Comparison of ENCODE assay signal across 30 cellular contexts in the genomic region with DNA sequence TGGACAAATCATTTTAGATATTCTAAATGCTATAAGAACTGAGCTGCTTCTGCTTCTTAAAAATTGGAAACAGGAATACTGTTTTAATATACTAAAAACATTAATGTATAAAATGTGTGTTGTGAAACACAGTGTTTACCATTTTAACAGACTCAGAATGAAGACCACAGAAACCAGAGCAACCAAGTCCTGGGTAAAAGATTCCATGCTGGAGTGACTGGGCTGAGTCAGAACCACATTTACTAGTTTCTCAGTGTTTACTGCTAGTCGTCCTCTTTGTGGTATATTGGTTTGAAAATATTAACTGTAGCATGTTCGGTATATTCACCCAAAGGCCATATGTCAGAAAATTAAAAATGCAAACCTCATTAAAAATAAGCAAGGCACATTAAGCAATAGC. TPM values are rescaled to one million over a fixed set of nuclear protein-coding genes. Genes with fewer than 3 reads are reported as not detected.
DNase-seq lines count a peak whose midpoint lies in the region; ATAC-seq, FAIRE-seq and TF ChIP-seq lines count a peak whose summit lies in the region.
"Had no signal": no experiment of that assay in that cellular context is flagged by ENCODE, and none has a peak within 500 bp of the region (broad histone marks: within the 10 kb centered on the region; RNA-seq: fewer than 3 reads in every experiment).

No MANE protein-coding gene starts in this region.

- H3K36me3 ChIP-seq in hepatocyte (replicated peaks; ENCODE audit: insufficient read depth, low read depth): no peaks in the 10 kb centered on the region
- H3K36me3 ChIP-seq: suprapubic skin, upper lobe of right lung had no signal

- no peaks in the 10 kb centered on the region for H3K9me3 ChIP-seq in hepatocyte (ENCODE audit: low read depth)
- H3K9me3 ChIP-seq: esophagus squamous epithelium, left ventricle myocardium inferior, suprapubic skin, upper lobe of right lung had no signal

- DNase-seq in AG08395 (ENCODE audit: low spot score) (peak; percentile 49), AG20443 (ENCODE audit: low spot score) (peak; percentile 29), RCC 7860 (ENCODE audit: low spot score) (no peak), hepatocyte (ENCODE audit: low spot score) (no peak), SKM-1 treated with dmso at 0.1 percent for 144 hours (lab: John Stamatoyannopoulos, UW; ENCODE audit: unreplicated experiment) (no peak)
- DNase-seq: activated CD4-positive, alpha-beta T cell treated with anti-CD3 and anti-CD28 coated beads for 48 hours; activated CD8-positive, alpha-beta memory T cell treated with anti-CD3 and anti-CD28 coated beads, Interleukin-2, amount 50 U/mL, for 4 hours; central memory CD4-positive, alpha-beta T cell; dermis blood vessel endothelial cell; esophagus squamous epithelium; H7; left ventricle myocardium inferior; midbrain; natural killer cell; NCI-H2029; NCI-H526; NK-92 treated with Interleukin-12 subunit alpha and Interleukin-12 subunit beta, amount 100 ng/mL, for 24 hours; occipital lobe; PC-3; stimulated activated CD4-positive, alpha-beta T cell treated with anti-CD3 and anti-CD28 coated beads, Interleukin-2, amount 100 ng/mL, for 24 hours; upper lobe of right lung had no signal

- H3K4me3 ChIP-seq in hepatocyte: no peak overlapping the region
- H3K4me3 ChIP-seq: esophagus squamous epithelium, left ventricle myocardium inferior, suprapubic skin, upper lobe of right lung had no signal

- WGBS in hepatocyte (ENCODE audit: low lambda C conversion rate, missing lambda C conversion rate): 78% methylated on average over 2 of the region's 2 CpGs

- no peaks in the 10 kb centered on the region for H4K20me1 ChIP-seq in hepatocyte (ENCODE audit: insufficient read depth, poor library complexity, severe bottlenecking)

- H3K9me2 ChIP-seq in hepatocyte (replicated peaks; ENCODE audit: insufficient read depth): no peaks in the 10 kb centered on the region

- H3K27me3 ChIP-seq in hepatocyte: no peaks in the 10 kb centered on the region
- H3K27me3 ChIP-seq: esophagus squamous epithelium, suprapubic skin, upper lobe of right lung had no signal

- H3K79me2 ChIP-seq in hepatocyte: no peaks in the 10 kb centered on the region

- peaks cover 6% of the 10 kb centered on the region for H3K4me1 ChIP-seq in hepatocyte (ENCODE audit: insufficient read depth)
- H3K4me1 ChIP-seq: upper lobe of right lung had no signal

- H3K27ac ChIP-seq in hepatocyte: peak overlapping the region; percentile 5
- H3K27ac ChIP-seq: esophagus squamous epithelium, left ventricle myocardium inferior, suprapubic skin, upper lobe of right lung, VCaP had no signal

- ATAC-seq in GM21390 (IDR thresholded peaks at IDR 0.05; ENCODE audit: unreplicated experiment) (no peak), GM18867 (IDR thresholded peaks at IDR 0.05; ENCODE audit: unreplicated experiment) (no peak)
- ATAC-seq: natural killer cell; PC-3; Right ventricle myocardium inferior; stimulated activated memory B cell treated with anti-CD40 and anti-IgM and Interleukin-4, amounts not matched to agents 10 μg/mL and 1 μg/mL and 100 μg/mL, for 72 hours; upper lobe of right lung had no signal

- H2AFZ ChIP-seq in hepatocyte: no peak overlapping the region

- H3K4me2 ChIP-seq in hepatocyte: no peak overlapping the region

- TF ChIP-seq CTCF in hepatocyte (IDR thresholded peaks at IDR 0.05; ENCODE audit: poor library complexity): no peak

- peak; percentile 69 for FAIRE-seq in RCC 7860 (lab: Jason Lieb, UNC)
- FAIRE-seq: D721Med, endometrium, islet of Langerhans had no signal

RNA-seq across cellular contexts. Expression of gene ANKRD10, which starts 31.9 kb away (rescaled TPM):
- 135 and 143 TPM in 2 replicates for total RNA-seq in hepatocyte
- polyA plus RNA-seq in hepatocyte: 104 and 135 TPM in 2 replicates

Comparison
In these comparisons a context has a peak if more than half of its experiments do, and no peak if none do; other contexts are left out.
1. DNase-seq: peak in AG08395 (single experiment) and AG20443 (single experiment); none in RCC 7860 (single experiment), hepatocyte (single experiment) and SKM-1 treated with dmso at 0.1 percent for 144 hours (single experiment).